In the genomic region with DNA sequence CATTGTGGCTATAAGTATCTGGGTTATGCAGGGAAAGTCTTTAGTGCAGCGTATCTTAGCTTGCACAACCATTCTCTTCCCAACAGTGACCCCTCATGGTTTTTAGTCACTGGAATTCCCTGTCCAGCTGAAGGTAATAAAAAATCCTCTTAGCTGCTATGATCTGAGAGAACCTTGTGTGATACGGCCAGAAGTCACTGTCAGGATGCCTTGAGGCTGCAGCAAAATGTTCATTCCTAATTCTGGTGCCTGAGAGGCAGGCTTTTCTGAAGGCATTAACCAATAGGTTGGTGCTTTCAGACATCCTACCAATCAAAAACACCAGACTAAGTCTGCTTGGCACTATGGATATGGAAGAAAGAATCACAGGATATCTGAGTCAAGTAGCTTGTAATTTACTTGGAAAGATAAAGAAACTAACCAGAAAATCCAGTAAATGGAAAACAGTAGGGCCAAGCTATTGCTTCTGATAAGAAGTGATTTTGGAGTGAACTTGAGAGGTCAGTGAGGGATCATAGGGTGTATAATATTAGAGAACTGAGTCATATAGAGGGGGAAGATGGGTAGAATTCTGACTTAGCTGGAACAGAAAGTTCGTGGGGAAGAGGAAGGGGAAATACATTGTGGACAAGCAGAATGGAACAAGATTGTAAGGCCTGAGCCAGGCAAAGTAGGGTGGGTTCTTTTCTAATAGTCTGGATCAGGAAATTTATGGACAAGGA, we compare ENCODE assay signal across 15 cellular contexts.
DNase-seq lines count a peak whose midpoint lies in the region; ATAC-seq and TF ChIP-seq lines count a peak whose summit lies in the region.
"Had no signal": no experiment of that assay in that cellular context is flagged by ENCODE, and none has a peak within 500 bp of the region (broad histone marks: within the 10 kb centered on the region; RNA-seq: fewer than 3 reads in every experiment).

No MANE protein-coding gene starts in this region.

- TF ChIP-seq CTCF in astrocyte of the spinal cord (IDR thresholded peaks at IDR 0.05; ENCODE audit: low read depth, low read length) = peak; percentile 34
- no peak for TF ChIP-seq CTCF in thoracic aorta (IDR thresholded peaks at IDR 0.05)
- TF ChIP-seq CTCF in activated CD8-positive, alpha-beta T cell treated with anti-CD3 and anti-CD28 coated beads for 36 hours (IDR thresholded peaks at IDR 0.05) = no peak

- no peak overlapping the region for H3K4me3 Mint-ChIP-seq in activated CD8-positive, alpha-beta T cell treated with anti-CD3 and anti-CD28 coated beads for 36 hours
- H3K4me3 Mint-ChIP-seq: activated naive CD4-positive, alpha-beta T cell treated with anti-CD3 and anti-CD28 coated beads, Interleukin-2, amount 50 U/mL, for 24 hours had no signal

- no peaks in the 10 kb centered on the region for H3K36me3 ChIP-seq in thoracic aorta
- H3K36me3 ChIP-seq: upper lobe of left lung had no signal

- CTCF ChIA-PET in activated CD8-positive, alpha-beta T cell treated with anti-CD3 and anti-CD28 coated beads for 36 hours (lab: Charles Lee) = no interaction called here

- H3K36me3 Mint-ChIP-seq in activated CD8-positive, alpha-beta T cell treated with anti-CD3 and anti-CD28 coated beads for 36 hours (ENCODE audit: low read depth) = no peaks in the 10 kb centered on the region
- H3K36me3 Mint-ChIP-seq: activated naive CD4-positive, alpha-beta T cell treated with anti-CD3 and anti-CD28 coated beads, Interleukin-2, amount 50 U/mL, for 24 hours had no signal

- H3K27me3 Mint-ChIP-seq in activated CD8-positive, alpha-beta T cell treated with anti-CD3 and anti-CD28 coated beads for 36 hours = peaks cover 3% of the 10 kb centered on the region

- 32% methylated on average over 3 of the region's 3 CpGs for WGBS in right cardiac atrium

- intact Hi-C loops in right cardiac atrium (cut with DNase I) = loop anchor here in 1 of 4 donors (10.0 kb wide), 2 partner anchors 81 to 1281 kb away; no protein-coding TSS in a partner anchor
- intact Hi-C loops in activated CD8-positive, alpha-beta T cell treated with anti-CD3 and anti-CD28 coated beads for 36 hours (cut with micrococcal nuclease) = no loop called here

- H3K27me3 ChIP-seq in right cardiac atrium (ENCODE audit: control insufficient read depth, insufficient read depth) (no peaks in the 10 kb centered on the region), thoracic aorta (replicated peaks; ENCODE audit: insufficient read depth) (no peaks in the 10 kb centered on the region)
- H3K27me3 ChIP-seq: upper lobe of left lung had no signal

- POLR2A ChIA-PET in activated CD8-positive, alpha-beta T cell treated with anti-CD3 and anti-CD28 coated beads for 36 hours (lab: Charles Lee) = no interaction called here

- H3K9me3 ChIP-seq in right cardiac atrium (ENCODE audit: control insufficient read depth, low read length) (no peaks in the 10 kb centered on the region), thoracic aorta (no peaks in the 10 kb centered on the region)
- H3K9me3 ChIP-seq: upper lobe of left lung had no signal

- H3K27ac ChIP-seq in right cardiac atrium (ENCODE audit: low read length) (no peak overlapping the region), thoracic aorta (peak overlapping the region; percentile 35 to 88)

- ATAC-seq in right cardiac atrium (peak; percentile 70 to 88), thoracic aorta (ENCODE audit: insufficient number of reproducible peaks, low FRiP score, low read depth) (no peak), GM18870 (IDR thresholded peaks at IDR 0.05; ENCODE audit: unreplicated experiment) (no peak)
- ATAC-seq in activated CD8-positive, alpha-beta T cell treated with anti-CD3 and anti-CD28 coated beads for 36 hours = no peak
- ATAC-seq: PC-3 had no signal

- H3K9me3 Mint-ChIP-seq in activated CD8-positive, alpha-beta T cell treated with anti-CD3 and anti-CD28 coated beads for 36 hours = no peaks in the 10 kb centered on the region
- H3K9me3 Mint-ChIP-seq: activated naive CD4-positive, alpha-beta T cell treated with anti-CD3 and anti-CD28 coated beads, Interleukin-2, amount 50 U/mL, for 24 hours had no signal

- no peaks in the 10 kb centered on the region for H3K4me1 ChIP-seq in right cardiac atrium (ENCODE audit: control insufficient read depth, insufficient read depth, low read length)
- peaks cover 17 to 39% of the 10 kb centered on the region in 2 donors for H3K4me1 ChIP-seq in thoracic aorta (ENCODE audit: control insufficient read depth in 1 of 2, low read depth in 2 of 2)

- H3K4me3 ChIP-seq in astrocyte of the spinal cord (ENCODE audit: low read depth, low read length) = no peak overlapping the region
- H3K4me3 ChIP-seq in right cardiac atrium (ENCODE audit: low read length) = no peak overlapping the region
- no peak overlapping the region for H3K4me3 ChIP-seq in thoracic aorta
- H3K4me3 ChIP-seq: skin epidermis, upper lobe of left lung had no signal

- DNase-seq in NCI-H524 (lab: John Stamatoyannopoulos, UW) (peak; percentile 22 to 69), NCI-H524 treated with DMSO at 0.1 percent for 48 hours (lab: John Stamatoyannopoulos, UW) (no peak), astrocyte of the spinal cord (ENCODE audit: low read depth, low spot score) (peak; percentile 54), right cardiac atrium (no peak), thoracic aorta (ENCODE audit: low spot score) (no peak), superior temporal gyrus (ENCODE audit: extremely low spot score) (no peak)
- DNase-seq in activated CD8-positive, alpha-beta T cell treated with anti-CD3 and anti-CD28 coated beads for 36 hours = no peak
- DNase-seq: activated CD4-positive, alpha-beta T cell treated with anti-CD3 and anti-CD28 coated beads, Interleukin-2, amount 50 U/mL, for 48 hours; effector memory CD4-positive, alpha-beta T cell; NCI-H2029 treated with DMSO at 0.1 percent for 48 hours; PC-3; upper lobe of left lung had no signal

- H3K27ac Mint-ChIP-seq in activated CD8-positive, alpha-beta T cell treated with anti-CD3 and anti-CD28 coated beads for 36 hours = no peak overlapping the region
- H3K27ac Mint-ChIP-seq: activated naive CD4-positive, alpha-beta T cell treated with anti-CD3 and anti-CD28 coated beads, Interleukin-2, amount 50 U/mL, for 24 hours had no signal

- no peaks in the 10 kb centered on the region for H3K4me1 Mint-ChIP-seq in activated CD8-positive, alpha-beta T cell treated with anti-CD3 and anti-CD28 coated beads for 36 hours (ENCODE audit: low read depth)
- H3K4me1 Mint-ChIP-seq: activated naive CD4-positive, alpha-beta T cell treated with anti-CD3 and anti-CD28 coated beads, Interleukin-2, amount 50 U/mL, for 24 hours had no signal

- in situ Hi-C loops in astrocyte of the spinal cord (cut with HindIII; ENCODE audit: low sequenced_read_pairs) = no loop called here

Comparison
In these comparisons a context has a peak if more than half of its experiments do, and no peak if none do; other contexts are left out.
1. DNase-seq: peak in NCI-H524 (2 of 2) and astrocyte of the spinal cord (single experiment); none in NCI-H524 treated with DMSO at 0.1 percent for 48 hours (single experiment), right cardiac atrium (0 of 3), thoracic aorta (single experiment), activated CD8-positive, alpha-beta T cell treated with anti-CD3 and anti-CD28 coated beads for 36 hours (single experiment) and superior temporal gyrus (single experiment).
2. ATAC-seq: peak in right cardiac atrium (2 of 2); none in thoracic aorta (single experiment), GM18870 (single experiment) and activated CD8-positive, alpha-beta T cell treated with anti-CD3 and anti-CD28 coated beads for 36 hours (single experiment).